Comparison of ENCODE assay signal across 8 cellular contexts in genomic region chr19:52096416-52096815, GRCh38. TPM values are rescaled to one million over a fixed set of nuclear protein-coding genes. Genes with fewer than 3 reads are reported as not detected.
DNase-seq lines count a peak whose midpoint lies in the region; TF ChIP-seq lines count a peak whose summit lies in the region.
"Not testable (repeated sequence)": the region's sequence is repeated elsewhere in the genome, so short reads cannot be mapped to it uniquely, and the experiment has no call there.

No MANE protein-coding gene starts in this region.

- not testable (repeated sequence) for H3K4me2 ChIP-seq in neural progenitor cell

- BruUV-seq in A673 (replicated peaks; lab: Mats Ljungman, UMichigan): not testable (repeated sequence)

- H3K36me3 ChIP-seq in A673 (ENCODE audit: insufficient read depth, low read length, poor library complexity, severe bottlenecking); neural progenitor cell: not testable (repeated sequence)
- H3K36me3 ChIP-seq in HUES64 (ENCODE audit: insufficient read depth, low read length): peaks cover 14% of the 10 kb centered on the region

- CTCF ChIA-PET in A673 (lab: Charles Lee): not testable (repeated sequence)

- WGBS in HUES64: 100% methylated on average over 3 of the region's 3 CpGs

- peaks cover 32% of the 10 kb centered on the region for H3K9me3 Mint-ChIP-seq in activated CD4-positive, alpha-beta T cell treated with anti-CD3 and anti-CD28 coated beads, Interleukin-2, amount 10 ng/mL, durations not matched to agents 24 days and 14 days
- peaks cover 53% of the 10 kb centered on the region for H3K9me3 Mint-ChIP-seq in activated naive CD8-positive, alpha-beta T cell treated with anti-CD3 and anti-CD28 coated beads for 36 hours
- H3K9me3 Mint-ChIP-seq in neural progenitor cell: peaks cover 70% of the 10 kb centered on the region
- H3K9me3 Mint-ChIP-seq in stimulated activated naive CD8-positive, alpha-beta T cell treated with anti-CD3 and anti-CD28 coated beads, Interleukin-15, Interleukin-2, amounts not matched to agents 100 ng/mL and 50 ng/mL, for 24 hours: peaks cover 56% of the 10 kb centered on the region

- POLR2A ChIA-PET in A673 (lab: Charles Lee; ENCODE audit: low non-redundant PET): not testable (repeated sequence)

- H4K20me1 ChIP-seq in neural progenitor cell (ENCODE audit: low read depth): not testable (repeated sequence)

- H3K4me1 Mint-ChIP-seq in activated CD4-positive, alpha-beta T cell treated with anti-CD3 and anti-CD28 coated beads, Interleukin-2, amount 10 ng/mL, durations not matched to agents 24 days and 14 days: peaks cover 17% of the 10 kb centered on the region
- H3K4me1 Mint-ChIP-seq in activated naive CD8-positive, alpha-beta T cell treated with anti-CD3 and anti-CD28 coated beads for 36 hours; neural progenitor cell: not testable (repeated sequence)
- peaks cover 29% of the 10 kb centered on the region for H3K4me1 Mint-ChIP-seq in stimulated activated naive CD8-positive, alpha-beta T cell treated with anti-CD3 and anti-CD28 coated beads, Interleukin-15, Interleukin-2, amounts not matched to agents 100 ng/mL and 50 ng/mL, for 24 hours (ENCODE audit: low read depth)

- DNase-seq in A673 (ENCODE audit: low spot score); activated CD4-positive, alpha-beta T cell treated with anti-CD3 and anti-CD28 coated beads, Interleukin-2, amount 10 ng/mL, durations not matched to agents 24 days and 14 days; activated naive CD8-positive, alpha-beta T cell treated with anti-CD3 and anti-CD28 coated beads for 36 hours; neural progenitor cell (ENCODE audit: low spot score): not testable (repeated sequence)
- DNase-seq in epithelial cell of prostate (ENCODE audit: low read depth, low spot score): peak; percentile 5
- peak; percentile 16 for DNase-seq in kidney tubule cell (ENCODE audit: low spot score)

- peaks cover 44% of the 10 kb centered on the region for H3K36me3 Mint-ChIP-seq in activated CD4-positive, alpha-beta T cell treated with anti-CD3 and anti-CD28 coated beads, Interleukin-2, amount 10 ng/mL, durations not matched to agents 24 days and 14 days (ENCODE audit: low read depth)
- H3K36me3 Mint-ChIP-seq in activated naive CD8-positive, alpha-beta T cell treated with anti-CD3 and anti-CD28 coated beads for 36 hours: peaks cover 52% of the 10 kb centered on the region
- H3K36me3 Mint-ChIP-seq in neural progenitor cell: peaks cover 19% of the 10 kb centered on the region
- H3K36me3 Mint-ChIP-seq in stimulated activated naive CD8-positive, alpha-beta T cell treated with anti-CD3 and anti-CD28 coated beads, Interleukin-15, Interleukin-2, amounts not matched to agents 100 ng/mL and 50 ng/mL, for 24 hours (ENCODE audit: low read depth): peaks cover 64% of the 10 kb centered on the region

- intact Hi-C loops in A673 (cut with micrococcal nuclease; ENCODE audit: unreplicated experiment); activated CD4-positive, alpha-beta T cell treated with anti-CD3 and anti-CD28 coated beads, Interleukin-2, amount 10 ng/mL, durations not matched to agents 24 days and 14 days (cut with micrococcal nuclease): not testable (repeated sequence)

- H3K27me3 ChIP-seq in A673 (replicated peaks; ENCODE audit: insufficient read depth, low read depth, low read length, poor library complexity); HUES64 (ENCODE audit: insufficient read depth, low read length); neural progenitor cell: not testable (repeated sequence)

- TF ChIP-seq CTCF in A673 (conservative IDR thresholded peaks at IDR 0.05; ENCODE audit: low read depth, low read length); neural progenitor cell (IDR thresholded peaks at IDR 0.05): not testable (repeated sequence)

- not testable (repeated sequence) for H3K4me1 ChIP-seq in A673 (ENCODE audit: insufficient read depth, low read length, poor library complexity, severe bottlenecking); HUES64 (ENCODE audit: insufficient read depth, low read length); neural progenitor cell

- peak overlapping the region; percentile 89 for H2AFZ ChIP-seq in neural progenitor cell (replicated peaks)

- H3K4me3 ChIP-seq in A673 (ENCODE audit: low read depth, low read length, poor library complexity, severe bottlenecking) (peak overlapping the region; percentile 80), HUES64 (ENCODE audit: low read length) (peak overlapping the region; percentile 100; the same call in 1 of the 2 replicates)
- not testable (repeated sequence) for H3K4me3 ChIP-seq in neural progenitor cell

- H3K9me3 ChIP-seq in A673 (ENCODE audit: low read depth, low read length, poor library complexity, severe bottlenecking): peaks cover 45% of the 10 kb centered on the region
- peaks cover 48% of the 10 kb centered on the region for H3K9me3 ChIP-seq in HUES64 (ENCODE audit: insufficient read depth, low read depth, low read length)
- H3K9me3 ChIP-seq in neural progenitor cell (ENCODE audit: low read depth): not testable (repeated sequence)

- peak overlapping the region; percentile 93 for H3K4me3 Mint-ChIP-seq in activated CD4-positive, alpha-beta T cell treated with anti-CD3 and anti-CD28 coated beads, Interleukin-2, amount 10 ng/mL, durations not matched to agents 24 days and 14 days
- peak overlapping the region; percentile 2 for H3K4me3 Mint-ChIP-seq in activated naive CD8-positive, alpha-beta T cell treated with anti-CD3 and anti-CD28 coated beads for 36 hours
- H3K4me3 Mint-ChIP-seq in neural progenitor cell: peak overlapping the region; percentile 92
- peak overlapping the region; percentile 95 for H3K4me3 Mint-ChIP-seq in stimulated activated naive CD8-positive, alpha-beta T cell treated with anti-CD3 and anti-CD28 coated beads, Interleukin-15, Interleukin-2, amounts not matched to agents 100 ng/mL and 50 ng/mL, for 24 hours

- not testable (repeated sequence) for H3K9ac ChIP-seq in HUES64 (ENCODE audit: low read depth, low read length); neural progenitor cell

- H3K27ac ChIP-seq in A673 (ENCODE audit: low read depth, low read length, poor library complexity, severe bottlenecking); HUES64 (ENCODE audit: low read depth, low read length); neural progenitor cell: not testable (repeated sequence)
- H3K27ac ChIP-seq in epithelial cell of prostate: peak overlapping the region; percentile 95

- not testable (repeated sequence) for H3F3A ChIP-seq in neural progenitor cell (ENCODE audit: low read depth)

- H3K27me3 Mint-ChIP-seq in activated CD4-positive, alpha-beta T cell treated with anti-CD3 and anti-CD28 coated beads, Interleukin-2, amount 10 ng/mL, durations not matched to agents 24 days and 14 days; activated naive CD8-positive, alpha-beta T cell treated with anti-CD3 and anti-CD28 coated beads for 36 hours; neural progenitor cell (ENCODE audit: insufficient read depth, low read depth); stimulated activated naive CD8-positive, alpha-beta T cell treated with anti-CD3 and anti-CD28 coated beads, Interleukin-15, Interleukin-2, amounts not matched to agents 100 ng/mL and 50 ng/mL, for 24 hours: not testable (repeated sequence)

- H3K79me2 ChIP-seq in neural progenitor cell (ENCODE audit: low read depth): peaks cover 30% of the 10 kb centered on the region

- H3K27ac Mint-ChIP-seq in activated CD4-positive, alpha-beta T cell treated with anti-CD3 and anti-CD28 coated beads, Interleukin-2, amount 10 ng/mL, durations not matched to agents 24 days and 14 days; neural progenitor cell; stimulated activated naive CD8-positive, alpha-beta T cell treated with anti-CD3 and anti-CD28 coated beads, Interleukin-15, Interleukin-2, amounts not matched to agents 100 ng/mL and 50 ng/mL, for 24 hours: not testable (repeated sequence)
- peak overlapping the region; percentile 20 for H3K27ac Mint-ChIP-seq in activated naive CD8-positive, alpha-beta T cell treated with anti-CD3 and anti-CD28 coated beads for 36 hours

RNA-seq across cellular contexts. Expression of gene ZNF841, which starts 0.9 kb away (rescaled TPM):
- 15.7 and 16.7 TPM in 2 replicates for total RNA-seq in A673 (2021)
- 3.9 TPM for polyA plus RNA-seq in HUES64 (2013, experiment 1 of 2)
- 3.7 TPM for polyA plus RNA-seq in HUES64 (2013, experiment 2 of 2)
- total RNA-seq in activated CD4-positive, alpha-beta T cell treated with anti-CD3 and anti-CD28 coated beads, Interleukin-2, amount 10 ng/mL, durations not matched to agents 24 days and 14 days: 12.5 and 12.9 TPM in 2 replicates
- 10 to 100 TPM; 16.4 to 17.9 TPM for total RNA-seq in activated naive CD8-positive, alpha-beta T cell treated with anti-CD3 and anti-CD28 coated beads for 36 hours
- total RNA-seq in neural progenitor cell (ENCODE audit: low replicate concordance): 17.6 and 18.3 TPM in 2 replicates

RNA-seq across cellular contexts. Expression of gene ZNF616, which starts 43.3 kb away (rescaled TPM):
- total RNA-seq in A673 (2021) (15.7 and 17.1 TPM in 2 replicates), neural progenitor cell (ENCODE audit: low replicate concordance) (26.8 and 38.4 TPM in 2 replicates)
- polyA plus RNA-seq in HUES64 (2013, experiment 1 of 2): 12.8 TPM
- polyA plus RNA-seq in HUES64 (2013, experiment 2 of 2): 13.2 TPM
- total RNA-seq in activated CD4-positive, alpha-beta T cell treated with anti-CD3 and anti-CD28 coated beads, Interleukin-2, amount 10 ng/mL, durations not matched to agents 24 days and 14 days: 6.1 and 7.1 TPM in 2 replicates
- total RNA-seq in activated naive CD8-positive, alpha-beta T cell treated with anti-CD3 and anti-CD28 coated beads for 36 hours: 1 to 10 TPM; 9.0 to 9.5 TPM

RNA-seq across cellular contexts. Expression of gene ZNF432, which starts 47.8 kb away (rescaled TPM):
- 12.6 and 13.2 TPM in 2 replicates for total RNA-seq in A673 (2021)
- polyA plus RNA-seq in HUES64 (2013, experiment 1 of 2): 6.9 TPM
- polyA plus RNA-seq in HUES64 (2013, experiment 2 of 2): 7.2 TPM
- 10.8 and 13.8 TPM in 2 replicates for total RNA-seq in activated CD4-positive, alpha-beta T cell treated with anti-CD3 and anti-CD28 coated beads, Interleukin-2, amount 10 ng/mL, durations not matched to agents 24 days and 14 days
- 10 to 100 TPM; 13.7 to 14.9 TPM for total RNA-seq in activated naive CD8-positive, alpha-beta T cell treated with anti-CD3 and anti-CD28 coated beads for 36 hours
- 17.7 and 23.3 TPM in 2 replicates for total RNA-seq in neural progenitor cell (ENCODE audit: low replicate concordance)

Comparison
In these comparisons a context has a peak if more than half of its experiments do, and no peak if none do; other contexts are left out.
1. H3K4me3 Mint-ChIP-seq: peak in every context shown above with its lines; median percentile 95 in stimulated activated naive CD8-positive, alpha-beta T cell treated with anti-CD3 and anti-CD28 coated beads, Interleukin-15, Interleukin-2, amounts not matched to agents 100 ng/mL and 50 ng/mL, for 24 hours; 93 in activated CD4-positive, alpha-beta T cell treated with anti-CD3 and anti-CD28 coated beads, Interleukin-2, amount 10 ng/mL, durations not matched to agents 24 days and 14 days; 92 in neural progenitor cell; 2 in activated naive CD8-positive, alpha-beta T cell treated with anti-CD3 and anti-CD28 coated beads for 36 hours.